Comparison of ENCODE assay signal across 1 cellular context in the genomic region with DNA sequence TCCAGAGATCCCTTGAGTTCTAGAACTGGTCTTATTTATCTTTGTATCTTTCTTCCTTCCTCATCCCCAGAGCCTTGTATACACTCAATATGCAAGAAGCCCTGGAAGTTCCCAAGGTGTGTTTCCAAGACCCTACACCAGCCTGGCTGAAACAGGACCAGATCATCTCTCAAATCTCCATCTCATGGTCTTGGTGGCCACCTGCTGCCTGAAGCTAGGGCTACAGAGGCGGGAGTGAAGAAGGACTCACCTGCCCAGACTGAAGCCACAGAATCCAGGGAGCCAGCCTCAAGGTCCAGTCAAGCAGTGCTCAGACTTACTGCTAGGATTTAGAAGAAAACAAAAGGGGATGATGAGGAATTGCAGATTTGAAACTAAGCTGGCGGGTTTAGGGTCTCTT.
TF ChIP-seq lines count a peak whose summit lies in the region.

No MANE protein-coding gene starts in this region.

TF ChIP-seq in H1, 55 proteins besides CTCF, POLR2A, EP300 and RAD21:
- no peak for TF ChIP-seq ASH2L (IDR thresholded peaks at IDR 0.05; ENCODE audit: low read length)
- no peak for TF ChIP-seq PHF8 (conservative IDR thresholded peaks at IDR 0.05; ENCODE audit: low read depth, low read length)
- no peak for TF ChIP-seq CHD1 (IDR thresholded peaks at IDR 0.05; ENCODE audit: low read depth, low read length)
- no peak for TF ChIP-seq SP4 (IDR thresholded peaks at IDR 0.05; ENCODE audit: low read length)
- TF ChIP-seq POLR2AphosphoS5 (IDR thresholded peaks at IDR 0.05; ENCODE audit: low read depth, low read length): no peak
- no peak for TF ChIP-seq TCF12 (IDR thresholded peaks at IDR 0.05; ENCODE audit: low read depth, low read length)
- TF ChIP-seq HDAC2 (IDR thresholded peaks at IDR 0.05; ENCODE audit: borderline replicate concordance in 1 of 2, low read depth in 2 of 2, low read length in 2 of 2): no peak
- TF ChIP-seq, protein P1, sequence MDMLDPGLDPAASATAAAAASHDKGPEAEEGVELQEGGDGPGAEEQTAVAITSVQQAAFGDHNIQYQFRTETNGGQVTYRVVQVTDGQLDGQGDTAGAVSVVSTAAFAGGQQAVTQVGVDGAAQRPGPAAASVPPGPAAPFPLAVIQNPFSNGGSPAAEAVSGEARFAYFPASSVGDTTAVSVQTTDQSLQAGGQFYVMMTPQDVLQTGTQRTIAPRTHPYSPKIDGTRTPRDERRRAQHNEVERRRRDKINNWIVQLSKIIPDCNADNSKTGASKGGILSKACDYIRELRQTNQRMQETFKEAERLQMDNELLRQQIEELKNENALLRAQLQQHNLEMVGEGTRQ (IDR thresholded peaks at IDR 0.05; ENCODE audit: low read length): no peak
- TF ChIP-seq SP1 (IDR thresholded peaks at IDR 0.05; ENCODE audit: low read depth, low read length): no peak
- no peak for TF ChIP-seq CEBPB (IDR thresholded peaks at IDR 0.05; ENCODE audit: low read depth, low read length)
- no peak for TF ChIP-seq SRF (IDR thresholded peaks at IDR 0.05; ENCODE audit: low read depth, low read length)
- no peak for TF ChIP-seq EGR1 (IDR thresholded peaks at IDR 0.05; ENCODE audit: borderline replicate concordance, low read depth, low read length)
- no peak for TF ChIP-seq CREB1 (IDR thresholded peaks at IDR 0.05)
- no peak for TF ChIP-seq NRF1 (IDR thresholded peaks at IDR 0.05; ENCODE audit: low read depth, low read length)
- no peak for TF ChIP-seq SIN3A (conservative IDR thresholded peaks at IDR 0.05 in 1 of 2, IDR thresholded peaks at IDR 0.05 in 1 of 2; ENCODE audit: low read depth in 1 of 2, low read length in 2 of 2)
- no peak for TF ChIP-seq KDM4A (IDR thresholded peaks at IDR 0.05; ENCODE audit: low read depth, low read length, severe bottlenecking)
